ENCODE assay signal across 6 cellular contexts in genomic region chr22:24011735-24012068, GRCh38. TPM values are rescaled to one million over a fixed set of nuclear protein-coding genes. Genes with fewer than 3 reads are reported as not detected.
DNase-seq lines count a peak whose midpoint lies in the region; ATAC-seq and TF ChIP-seq lines count a peak whose summit lies in the region.

No MANE protein-coding gene starts in this region.

- POLR2A ChIA-PET in SK-N-SH (lab: Yijun Ruan, JAX) = interaction anchor here (1.2 kb wide), 1 partner anchor 145 kb away, joined by 4 read pairs; no protein-coding TSS in a partner anchor

- H3K27me3 ChIP-seq in SK-N-SH (ENCODE audit: insufficient read depth) (no peaks in the 10 kb centered on the region), kidney epithelial cell (ENCODE audit: control insufficient read depth, insufficient read depth, low read length) (no peaks in the 10 kb centered on the region)

- H3K9me3 ChIP-seq in SK-N-SH = no peaks in the 10 kb centered on the region

- 3% methylated on average over 10 of the region's 10 CpGs for WGBS in SK-N-SH (ENCODE audit: low lambda C conversion rate)

- H3K4me2 ChIP-seq in SK-N-SH = peak overlapping the region; percentile 83

- H3K9me2 ChIP-seq in SK-N-SH = no peaks in the 10 kb centered on the region

- H3K27ac ChIP-seq in SK-N-SH (ENCODE audit: low read depth in 2 of 2, low read length in 1 of 2) = peak overlapping the region; percentile 60 to 72

- ATAC-seq in GM19351 (IDR thresholded peaks at IDR 0.05; ENCODE audit: unreplicated experiment) = peak; percentile 13
- ATAC-seq in GM19455 (IDR thresholded peaks at IDR 0.05; ENCODE audit: unreplicated experiment) = no peak
- no peak for ATAC-seq in GM18519 (IDR thresholded peaks at IDR 0.05; ENCODE audit: low FRiP score, unreplicated experiment)

- peak; percentile 37 for DNase-seq in SK-N-SH
- no peak for DNase-seq in kidney epithelial cell (ENCODE audit: low read depth)
- no peak for DNase-seq in activated CD8-positive, alpha-beta memory T cell treated with anti-CD3 and anti-CD28 coated beads, Interleukin-2, amount 50 U/mL, for 4 hours

- TF ChIP-seq RAD21 in SK-N-SH (IDR thresholded peaks at IDR 0.05; ENCODE audit: low read length) = no peak

- no peaks in the 10 kb centered on the region for H4K20me1 ChIP-seq in SK-N-SH (ENCODE audit: insufficient read depth)

- H3K79me2 ChIP-seq in SK-N-SH (ENCODE audit: insufficient read depth) = peaks cover 54% of the 10 kb centered on the region

- H3K4me1 ChIP-seq in SK-N-SH (ENCODE audit: control insufficient read depth in 1 of 2, insufficient read depth in 2 of 2, low read depth in 1 of 2, low read length in 1 of 2) = peaks cover 3 to 7% of the 10 kb centered on the region in 2 experiments; a peak in 3 of 4 replicates

- peak overlapping the region; percentile 83 for H2AFZ ChIP-seq in SK-N-SH (ENCODE audit: low read depth)

- CTCF ChIA-PET in SK-N-SH (lab: Yijun Ruan, JAX) = interaction anchor here (1.7 kb wide), 1 partner anchor 178 kb away, joined by 5 read pairs; no protein-coding TSS in a partner anchor

- H3K9ac ChIP-seq in SK-N-SH = peak overlapping the region; percentile 85

- peak overlapping the region; percentile 76 to 93 for H3K4me3 ChIP-seq in SK-N-SH (ENCODE audit: low read depth in 2 of 2, low read length in 1 of 2)
- peak overlapping the region; percentile 80 for H3K4me3 ChIP-seq in kidney epithelial cell (ENCODE audit: low read depth, low read length)

- H3K36me3 ChIP-seq in SK-N-SH (replicated peaks in 1 of 2; ENCODE audit: control insufficient read depth in 1 of 2, insufficient read depth in 2 of 2, low read length in 1 of 2) (no peaks in the 10 kb centered on the region), kidney epithelial cell (ENCODE audit: control insufficient read depth, insufficient read depth, low read length) (no peaks in the 10 kb centered on the region)

- no peak for TF ChIP-seq EP300 in SK-N-SH (IDR thresholded peaks at IDR 0.05; ENCODE audit: borderline replicate concordance in 1 of 2, low read depth in 1 of 2, low read length in 1 of 2)

- TF ChIP-seq CTCF in SK-N-SH (IDR thresholded peaks at IDR 0.05) (no peak), kidney epithelial cell (IDR thresholded peaks at IDR 0.05; ENCODE audit: insufficient read depth, low read length, poor library complexity, severe bottlenecking) (no peak)

- peaks cover 10% of the 10 kb centered on the region for H3F3A ChIP-seq in SK-N-SH (replicated peaks; ENCODE audit: insufficient read depth)

TF ChIP-seq in SK-N-SH, 30 proteins besides CTCF, POLR2A, EP300 and RAD21:
- TF ChIP-seq MAX (IDR thresholded peaks at IDR 0.05; ENCODE audit: low read depth) = no peak
- no peak for TF ChIP-seq RFX5 (IDR thresholded peaks at IDR 0.05; ENCODE audit: low read length)
- no peak for TF ChIP-seq RCOR1 (IDR thresholded peaks at IDR 0.05; ENCODE audit: low read length)
- no peak for TF ChIP-seq TCF12 (IDR thresholded peaks at IDR 0.05)

RNA-seq across cellular contexts. Expression of gene CABIN1, which starts 0.6 kb away (rescaled TPM):
- 6.1 and 7.3 TPM in 2 replicates for polyA plus RNA-seq in SK-N-SH (2012; rRNA removed)
- 3.4 and 4.3 TPM in 2 replicates for polyA plus RNA-seq in SK-N-SH (2012; cell fraction: cytosol; rRNA removed)
- polyA plus RNA-seq in SK-N-SH (2012; cell fraction: nucleus; rRNA removed) = 35.3 and 62.4 TPM in 2 replicates
- total RNA-seq in kidney epithelial cell = 25.6 and 31.4 TPM in 2 replicates

RNA-seq across cellular contexts. Expression of gene GSTT4, which starts 6.4 kb away (rescaled TPM):
- polyA plus RNA-seq in SK-N-SH (2012; rRNA removed) = not detected in 2 replicates
- not detected in 2 replicates for polyA plus RNA-seq in SK-N-SH (2012; cell fraction: cytosol; rRNA removed)
- not detected in 2 replicates for polyA plus RNA-seq in SK-N-SH (2012; cell fraction: nucleus; rRNA removed)
- not detected in 2 replicates for total RNA-seq in kidney epithelial cell

RNA-seq across cellular contexts. Expression of gene GSTT2, which starts 31.8 kb away (rescaled TPM):
- polyA plus RNA-seq in SK-N-SH (2012; rRNA removed) = 3.7 and 6.3 TPM in 2 replicates
- 1.1 and 1.5 TPM in 2 replicates for polyA plus RNA-seq in SK-N-SH (2012; cell fraction: cytosol; rRNA removed)
- polyA plus RNA-seq in SK-N-SH (2012; cell fraction: nucleus; rRNA removed) = 19.4 and 20.0 TPM in 2 replicates
- total RNA-seq in kidney epithelial cell = 0.50 and 1.2 TPM in 2 replicates

RNA-seq across cellular contexts. Expression of gene DDT, which starts 37.5 kb away (rescaled TPM):
- polyA plus RNA-seq in SK-N-SH (2012; rRNA removed) = 181 and 198 TPM in 2 replicates
- polyA plus RNA-seq in SK-N-SH (2012; cell fraction: cytosol; rRNA removed) = 149 and 169 TPM in 2 replicates
- polyA plus RNA-seq in SK-N-SH (2012; cell fraction: nucleus; rRNA removed) = 99.0 and 113 TPM in 2 replicates
- total RNA-seq in kidney epithelial cell = 123 and 126 TPM in 2 replicates

RNA-seq across cellular contexts. Expression of gene DDTL, which starts 45.0 kb away (rescaled TPM):
- polyA plus RNA-seq in SK-N-SH (2012; rRNA removed) = 1.6 and 2.0 TPM in 2 replicates
- 1.2 and 1.6 TPM in 2 replicates for polyA plus RNA-seq in SK-N-SH (2012; cell fraction: cytosol; rRNA removed)
- polyA plus RNA-seq in SK-N-SH (2012; cell fraction: nucleus; rRNA removed) = 3.4 and 4.5 TPM in 2 replicates
- total RNA-seq in kidney epithelial cell = 0.75 and 1.2 TPM in 2 replicates
